In genomic region chr2:113889471-113890252, GRCh38 we compare ENCODE assay signal across 1 cellular context.
A peak's percentile ranks its signal among the peaks of the same experiment; 100 is the strongest.
TF ChIP-seq lines count a peak whose summit lies in the region.

Gene ACTR3 (plus strand): TSS chr2:113890089. CDS start chr2:113890280, 191 bp downstream.

TF ChIP-seq in H1, 55 proteins besides CTCF, POLR2A, EP300 and RAD21:
- TF ChIP-seq SP1 (IDR thresholded peaks at IDR 0.05; ENCODE audit: low read depth, low read length), result peak; percentile 97
- peak; percentile 29; the same call in 1 of the 2 replicates for TF ChIP-seq NRF1 (IDR thresholded peaks at IDR 0.05; ENCODE audit: low read depth, low read length)
- no peak for TF ChIP-seq POU5F1 (IDR thresholded peaks at IDR 0.05; ENCODE audit: low read depth, low read length)
- TF ChIP-seq TBP (IDR thresholded peaks at IDR 0.05; ENCODE audit: low read depth, low read length), result peak; percentile 97
- TF ChIP-seq JUND (IDR thresholded peaks at IDR 0.05; ENCODE audit: low read length), result peak; percentile 39; the same call in 1 of the 2 replicates
- TF ChIP-seq TAF7 (optimal IDR thresholded peaks at IDR 0.05; ENCODE audit: borderline replicate concordance, low read depth, low read length), result peak; percentile 97
- peak; percentile 78 for TF ChIP-seq PHF8 (conservative IDR thresholded peaks at IDR 0.05; ENCODE audit: low read depth, low read length)
- no peak for TF ChIP-seq BRCA1 (IDR thresholded peaks at IDR 0.05; ENCODE audit: low read depth, low read length)
- 0 out of 2 replicates have a peak, but pooled peaks have one; percentile 35 for TF ChIP-seq RFX5 (IDR thresholded peaks at IDR 0.05; ENCODE audit: borderline replicate concordance, low read depth, low read length)
- TF ChIP-seq GTF2F1 (IDR thresholded peaks at IDR 0.05; ENCODE audit: borderline replicate concordance, low read depth, low read length), result no peak; the same call in 1 of the 2 replicates
- no peak for TF ChIP-seq SUZ12 (IDR thresholded peaks at IDR 0.05; ENCODE audit: low read length)
- peak; percentile 50 for TF ChIP-seq MAX (IDR thresholded peaks at IDR 0.05)
- no peak for TF ChIP-seq KDM4A (IDR thresholded peaks at IDR 0.05; ENCODE audit: low read depth, low read length, severe bottlenecking)
- TF ChIP-seq BCL11A (IDR thresholded peaks at IDR 0.05; ENCODE audit: low read depth in 2 of 2, low read length in 2 of 2), result no peak
- peak; percentile 69 for TF ChIP-seq CHD7 (IDR thresholded peaks at IDR 0.05; ENCODE audit: insufficient replicate concordance, low read length)
- TF ChIP-seq KDM5A (IDR thresholded peaks at IDR 0.05; ENCODE audit: low read length), result no peak
- TF ChIP-seq YY1 (IDR thresholded peaks at IDR 0.05; ENCODE audit: low read depth, low read length), result peak; percentile 98
- peak; percentile 97 for TF ChIP-seq ASH2L (IDR thresholded peaks at IDR 0.05; ENCODE audit: low read length)
- TF ChIP-seq NANOG (IDR thresholded peaks at IDR 0.05; ENCODE audit: insufficient read depth, low read depth, low read length, poor library complexity, severe bottlenecking), result no peak
- peak in 1 of 2 experiments; percentile 12; a peak in 1 of 4 replicates for TF ChIP-seq HDAC2 (IDR thresholded peaks at IDR 0.05; ENCODE audit: borderline replicate concordance in 1 of 2, low read depth in 2 of 2, low read length in 2 of 2)
- TF ChIP-seq SAP30 (IDR thresholded peaks at IDR 0.05; ENCODE audit: insufficient read depth, insufficient replicate concordance, low read length), result no peak
- 0 out of 2 replicates have a peak, but pooled peaks have one; percentile 68 for TF ChIP-seq SP4 (IDR thresholded peaks at IDR 0.05; ENCODE audit: low read length)
- TF ChIP-seq BACH1 (IDR thresholded peaks at IDR 0.05; ENCODE audit: low read length), result no peak
- TF ChIP-seq ZNF274 (IDR thresholded peaks at IDR 0.05; ENCODE audit: borderline replicate concordance, extremely low read depth, low read length), result no peak
- peak; percentile 55 for TF ChIP-seq CTBP2 (IDR thresholded peaks at IDR 0.05; ENCODE audit: borderline replicate concordance, insufficient read depth, insufficient read length, low read length)
- TF ChIP-seq EGR1 (IDR thresholded peaks at IDR 0.05; ENCODE audit: borderline replicate concordance, low read depth, low read length), result peak; percentile 69
- TF ChIP-seq CHD2 (IDR thresholded peaks at IDR 0.05; ENCODE audit: low read length), result 0 out of 2 replicates have a peak, but pooled peaks have one; percentile 11
- no peak for TF ChIP-seq KDM1A (IDR thresholded peaks at IDR 0.05; ENCODE audit: borderline replicate concordance, low read length)
- peak in 1 of 2 experiments; percentile 68; a peak in 2 of 4 replicates for TF ChIP-seq SIN3A (conservative IDR thresholded peaks at IDR 0.05 in 1 of 2, IDR thresholded peaks at IDR 0.05 in 1 of 2; ENCODE audit: low read depth in 1 of 2, low read length in 2 of 2)
- peak; percentile 73; the same call in 1 of the 2 replicates for TF ChIP-seq RBBP5 (IDR thresholded peaks at IDR 0.05; ENCODE audit: borderline replicate concordance, low read depth, low read length)
- TF ChIP-seq POLR2AphosphoS5 (IDR thresholded peaks at IDR 0.05; ENCODE audit: low read depth, low read length), result peak; percentile 83
- peak; percentile 99 for TF ChIP-seq TAF1 (IDR thresholded peaks at IDR 0.05; ENCODE audit: low read depth, low read length)
- 0 out of 2 replicates have a peak, but pooled peaks have one; percentile 2 for TF ChIP-seq TEAD4 (IDR thresholded peaks at IDR 0.05; ENCODE audit: low read depth, low read length)
- TF ChIP-seq, protein P1, sequence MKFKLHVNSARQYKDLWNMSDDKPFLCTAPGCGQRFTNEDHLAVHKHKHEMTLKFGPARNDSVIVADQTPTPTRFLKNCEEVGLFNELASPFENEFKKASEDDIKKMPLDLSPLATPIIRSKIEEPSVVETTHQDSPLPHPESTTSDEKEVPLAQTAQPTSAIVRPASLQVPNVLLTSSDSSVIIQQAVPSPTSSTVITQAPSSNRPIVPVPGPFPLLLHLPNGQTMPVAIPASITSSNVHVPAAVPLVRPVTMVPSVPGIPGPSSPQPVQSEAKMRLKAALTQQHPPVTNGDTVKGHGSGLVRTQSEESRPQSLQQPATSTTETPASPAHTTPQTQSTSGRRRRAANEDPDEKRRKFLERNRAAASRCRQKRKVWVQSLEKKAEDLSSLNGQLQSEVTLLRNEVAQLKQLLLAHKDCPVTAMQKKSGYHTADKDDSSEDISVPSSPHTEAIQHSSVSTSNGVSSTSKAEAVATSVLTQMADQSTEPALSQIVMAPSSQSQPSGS (IDR thresholded peaks at IDR 0.05; ENCODE audit: low read length), result peak; percentile 84; the same call in 1 of the 2 replicates
- no peak for TF ChIP-seq CREB1 (IDR thresholded peaks at IDR 0.05)
- TF ChIP-seq CHD1 (IDR thresholded peaks at IDR 0.05; ENCODE audit: low read depth, low read length), result no peak
- TF ChIP-seq CBX5 (IDR thresholded peaks at IDR 0.05; ENCODE audit: low read depth, low read length), result no peak
- TF ChIP-seq, protein P2, sequence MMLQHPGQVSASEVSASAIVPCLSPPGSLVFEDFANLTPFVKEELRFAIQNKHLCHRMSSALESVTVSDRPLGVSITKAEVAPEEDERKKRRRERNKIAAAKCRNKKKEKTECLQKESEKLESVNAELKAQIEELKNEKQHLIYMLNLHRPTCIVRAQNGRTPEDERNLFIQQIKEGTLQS (IDR thresholded peaks at IDR 0.05; ENCODE audit: insufficient read depth, low read depth, low read length), result no peak
